In the genomic region with DNA sequence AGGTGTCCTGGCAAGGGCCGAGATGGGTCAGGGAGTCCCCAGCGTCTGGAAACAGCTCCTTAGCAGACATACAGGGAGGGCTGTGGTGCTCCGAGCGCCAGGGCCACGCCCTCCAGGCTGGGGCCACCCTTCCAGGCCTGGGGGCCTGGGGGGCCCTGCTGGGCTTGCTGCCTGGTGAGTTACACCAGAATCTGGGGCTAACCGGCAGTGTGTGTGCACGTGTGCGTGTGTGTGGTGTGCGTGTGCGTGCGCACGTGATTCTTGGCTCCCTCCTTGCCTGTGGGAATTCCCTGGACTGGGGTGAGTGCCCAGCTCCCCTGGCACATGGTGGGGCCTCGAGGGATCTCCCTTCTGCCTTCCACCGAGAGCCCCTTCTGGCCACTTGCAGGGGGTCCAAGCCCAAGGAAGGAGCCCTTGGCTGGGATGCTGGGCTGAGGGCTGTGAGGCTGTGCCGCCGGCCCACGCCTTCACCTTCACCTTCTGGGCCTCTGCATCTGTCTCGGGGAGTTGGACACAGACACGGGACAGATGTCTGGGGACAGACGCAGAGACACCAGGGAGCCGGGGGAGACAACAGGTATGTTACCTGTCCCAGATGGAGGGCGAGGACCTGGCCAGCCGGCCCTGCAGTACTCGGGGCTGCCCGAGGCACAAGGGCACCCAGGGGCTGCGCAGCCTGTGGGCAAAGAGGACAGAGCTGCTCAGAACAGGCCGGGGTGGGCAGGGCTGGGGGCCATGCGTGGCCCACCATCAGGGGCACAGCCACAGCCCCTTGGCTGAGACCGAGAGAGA, we compare ENCODE assay signal across 24 cellular contexts. TPM values are rescaled to one million over a fixed set of nuclear protein-coding genes. Genes with fewer than 3 reads are reported as not detected.
"Had no signal": no experiment of that assay in that cellular context is flagged by ENCODE, and none has a peak within 500 bp of the region (broad histone marks: within the 10 kb centered on the region; RNA-seq: fewer than 3 reads in every experiment).

No MANE protein-coding gene starts in this region.

- H3K27ac ChIP-seq: dorsolateral prefrontal cortex, gastrocnemius medialis, left lung, prostate gland, spleen, testis, tibial artery, uterus had no signal

- ATAC-seq: gastrocnemius medialis; left lung; mucosa of descending colon; natural killer cell treated with Interleukin-12 subunit alpha and Interleukin-12 subunit beta and Interleukin-15 and Interleukin-18, amount 100 ng/mL, for 72 hours; right cardiac atrium; stimulated activated memory B cell treated with anti-CD40 and anti-IgM and Interleukin-4, amounts not matched to agents 10 μg/mL and 1 μg/mL and 100 μg/mL, for 72 hours; stimulated activated naive CD8-positive, alpha-beta T cell treated with anti-CD3 and anti-CD28 coated beads, Interleukin-15, Interleukin-2, amounts not matched to agents 100 U/mL and 50 U/mL, for 24 hours had no signal

- H3K9me3 ChIP-seq: gastrocnemius medialis, left lung, mucosa of descending colon, prostate gland, spleen, testis, tibial artery, uterus had no signal

- H3K27me3 ChIP-seq: dorsolateral prefrontal cortex, gastrocnemius medialis, testis, uterus had no signal

- H3K36me3 ChIP-seq: gastrocnemius medialis, left lung, prostate gland, spleen, tibial artery, uterus had no signal

- DNase-seq: dorsolateral prefrontal cortex; effector CD4-positive, alpha-beta T cell; foreskin fibroblast; gastrocnemius medialis; head of caudate nucleus; left cardiac atrium; left lung; mesenchymal stem cell; mucosa of descending colon; naive B cell; right cardiac atrium; spleen; stimulated activated CD4-positive, alpha-beta T cell treated with anti-CD3 and anti-CD28 coated beads, Interleukin-4, amount 100 ng/mL, for 4 hours; stimulated activated naive CD8-positive, alpha-beta T cell treated with anti-CD3 and anti-CD28 coated beads, Interleukin-15, Interleukin-2, amounts not matched to agents 100 U/mL and 50 U/mL, for 24 hours; testis; tibial artery had no signal

- FAIRE-seq: colon, islet of Langerhans had no signal

- H3K4me3 ChIP-seq: dorsolateral prefrontal cortex, gastrocnemius medialis, left lung, mucosa of descending colon, prostate gland, skin epidermis, spleen, testis, tibial artery, uterus had no signal

RNA-seq across cellular contexts. Expression of a gene that starts 37.2 kb away (rescaled TPM):
- total RNA-seq: glomerular endothelial cell; natural killer cell treated with Interleukin-12 subunit alpha and Interleukin-12 subunit beta and Interleukin-15 and Interleukin-18, amount 100 ng/mL, for 72 hours had no signal
